ENCODE assay signal across 12 cellular contexts in genomic region chr1:109246141-109246551, GRCh38. TPM values are rescaled to one million over a fixed set of nuclear protein-coding genes. Genes with fewer than 3 reads are reported as not detected.
DNase-seq lines count a peak whose midpoint lies in the region; ATAC-seq lines count a peak whose summit lies in the region.
"Had no signal": no experiment of that assay in that cellular context is flagged by ENCODE, and none has a peak within 500 bp of the region (broad histone marks: within the 10 kb centered on the region; RNA-seq: fewer than 3 reads in every experiment).

No MANE protein-coding gene starts in this region.

- DNase-seq in Right ventricle myocardium inferior (ENCODE audit: missing footprints) (peak; percentile 13), right cardiac atrium (no peak), ecto neural progenitor cell (ENCODE audit: low spot score) (peak; percentile 45), mesenteric fat pad (ENCODE audit: low spot score) (peak; percentile 72), NCI-H2196 (lab: John Stamatoyannopoulos, UW; ENCODE audit: unreplicated experiment) (no peak), hippocampal formation (lab: John Stamatoyannopoulos, UW) (no peak)
- DNase-seq: CD4-positive, CD25-positive, alpha-beta regulatory T cell; DMS53; GF-D8 had no signal

- no peaks in the 10 kb centered on the region for H3K9me3 ChIP-seq in right cardiac atrium (ENCODE audit: control insufficient read depth, low read length)

- H3K4me1 ChIP-seq in right cardiac atrium (ENCODE audit: control insufficient read depth, insufficient read depth, low read length) = peaks cover 5% of the 10 kb centered on the region

- ATAC-seq in Right ventricle myocardium inferior (no peak), right cardiac atrium (no peak), GM19452 (IDR thresholded peaks at IDR 0.05; ENCODE audit: unreplicated experiment) (no peak)

- H3K27me3 ChIP-seq in right cardiac atrium (ENCODE audit: control insufficient read depth, insufficient read depth) = no peaks in the 10 kb centered on the region

- intact Hi-C loops in Right ventricle myocardium inferior (cut with DNase I) (no loop called here), right cardiac atrium (cut with DNase I) (no loop called here)

- WGBS in right cardiac atrium = 83% methylated on average over 7 of the region's 7 CpGs

- H3K4me3 ChIP-seq in right cardiac atrium (ENCODE audit: low read length) = no peak overlapping the region

- no peak overlapping the region for H3K27ac ChIP-seq in right cardiac atrium (ENCODE audit: low read length)
- H3K27ac ChIP-seq: 22Rv1, HL-60 had no signal

RNA-seq across cellular contexts. Expression of gene CELSR2, which starts 3.2 kb away (rescaled TPM):
- 6.5 TPM for total RNA-seq in Right ventricle myocardium inferior
- 10 to 100 TPM; 19.1 to 33.2 (median 28.4) TPM for total RNA-seq in right cardiac atrium
- polyA plus RNA-seq in right cardiac atrium = 16.0 TPM
- 1.5 TPM for total RNA-seq in mesenteric fat pad

RNA-seq across cellular contexts. Expression of gene SARS1, which starts 32.4 kb away (rescaled TPM):
- 97.6 TPM for total RNA-seq in Right ventricle myocardium inferior
- 100 to 1,000 TPM; 123 to 146 (median 135) TPM for total RNA-seq in right cardiac atrium
- polyA plus RNA-seq in right cardiac atrium = 84.5 TPM
- total RNA-seq in mesenteric fat pad = 119 TPM

RNA-seq across cellular contexts. Expression of gene PSRC1, which starts 36.8 kb away (rescaled TPM):
- total RNA-seq in Right ventricle myocardium inferior = 1.2 TPM
- 1 to 10 TPM; 1.6 to 4.6 (median 2.3) TPM for total RNA-seq in right cardiac atrium
- 2.8 TPM for polyA plus RNA-seq in right cardiac atrium
- 0.90 TPM for total RNA-seq in mesenteric fat pad

Comparison
In these comparisons a context has a peak if more than half of its experiments do, and no peak if none do; other contexts are left out.
1. DNase-seq: peak in Right ventricle myocardium inferior (single experiment), ecto neural progenitor cell (single experiment) and mesenteric fat pad (single experiment); none in right cardiac atrium (0 of 3), NCI-H2196 (single experiment) and hippocampal formation (0 of 2).